8 cellular contexts compared by ENCODE assay signal in genomic region chr20:382291-383115, GRCh38. TPM values are rescaled to one million over a fixed set of nuclear protein-coding genes. Genes with fewer than 3 reads are reported as not detected.
DNase-seq lines count a peak whose midpoint lies in the region; ATAC-seq and TF ChIP-seq lines count a peak whose summit lies in the region.

No MANE protein-coding gene starts in this region.

- H3K27me3 Mint-ChIP-seq in immature natural killer cell (ENCODE audit: low read depth in 3 of 3), result peaks cover 2 to 6% (median 4%) of the 10 kb centered on the region in 3 donors

- H3K4me1 Mint-ChIP-seq in immature natural killer cell, result peaks cover 4 to 11% of the 10 kb centered on the region in 2 donors

- DNase-seq in BE2C, result no peak
- no peak for DNase-seq in HFF-Myc (ENCODE audit: extremely low read depth, low read depth)
- no peak for DNase-seq in activated naive CD4-positive, alpha-beta T cell treated with anti-CD3 and anti-CD28 coated beads, Interleukin-2, amount 50 U/mL, for 72 hours (ENCODE audit: low spot score in 2 of 2)
- no peak for DNase-seq in immature natural killer cell
- no peak for DNase-seq in upper lobe of right lung
- DNase-seq in head of caudate nucleus, result no peak
- DNase-seq in activated gamma-delta T cell (lab: John Stamatoyannopoulos, UW), result no peak
- DNase-seq in activated CD4-positive, alpha-beta T cell treated with anti-CD3 and anti-CD28 coated beads, Interleukin-2, amount 50 U/mL, for 1 hour, result no peak

- H3K27ac Mint-ChIP-seq in activated naive CD4-positive, alpha-beta T cell treated with anti-CD3 and anti-CD28 coated beads, Interleukin-2, amount 50 U/mL, for 72 hours, result peak overlapping the region; percentile 72 to 92
- H3K27ac Mint-ChIP-seq in immature natural killer cell, result peak overlapping the region in 5 of 6 donors; percentile 49 to 84 (median 80)

- no peaks in the 10 kb centered on the region for H3K9me3 ChIP-seq in BE2C
- no peaks in the 10 kb centered on the region for H3K9me3 ChIP-seq in upper lobe of right lung

- H3K27ac ChIP-seq in upper lobe of right lung, result no peak overlapping the region

- H3K36me3 Mint-ChIP-seq in activated naive CD4-positive, alpha-beta T cell treated with anti-CD3 and anti-CD28 coated beads, Interleukin-2, amount 50 U/mL, for 72 hours, result peaks cover 4 to 15% of the 10 kb centered on the region in 2 donors
- peaks cover 0 to 4% (median 1%) of the 10 kb centered on the region in 3 donors for H3K36me3 Mint-ChIP-seq in immature natural killer cell

- H3K4me1 ChIP-seq in BE2C (no peaks in the 10 kb centered on the region), upper lobe of right lung (no peaks in the 10 kb centered on the region)

- peak overlapping the region; percentile 64 for H3K4me3 ChIP-seq in BE2C (ENCODE audit: low read depth, low read length)
- peak overlapping the region; percentile 67 for H3K4me3 ChIP-seq in HFF-Myc (replicated peaks; ENCODE audit: low read depth, low read length)
- H3K4me3 ChIP-seq in upper lobe of right lung, result peak overlapping the region; percentile 82

- H3K27me3 ChIP-seq in BE2C (no peaks in the 10 kb centered on the region), upper lobe of right lung (no peaks in the 10 kb centered on the region)

- no peaks in the 10 kb centered on the region for H3K36me3 ChIP-seq in BE2C
- H3K36me3 ChIP-seq in upper lobe of right lung, result peaks cover 2% of the 10 kb centered on the region

- TF ChIP-seq CTCF in BE2C (IDR thresholded peaks at IDR 0.05; ENCODE audit: low read depth, low read length) (no peak), HFF-Myc (IDR thresholded peaks at IDR 0.05; ENCODE audit: low read depth, low read length, missing control alignments) (no peak), upper lobe of right lung (IDR thresholded peaks at IDR 0.05) (no peak)

- intact Hi-C loops in upper lobe of right lung (cut with DNase I), result no loop called here
- intact Hi-C loops in head of caudate nucleus (cut with DNase I), result no loop called here

- no peaks in the 10 kb centered on the region for H3K9me3 Mint-ChIP-seq in activated naive CD4-positive, alpha-beta T cell treated with anti-CD3 and anti-CD28 coated beads, Interleukin-2, amount 50 U/mL, for 72 hours
- no peaks in the 10 kb centered on the region for H3K9me3 Mint-ChIP-seq in immature natural killer cell

- peak overlapping the region; percentile 73 to 88 (median 83) for H3K4me3 Mint-ChIP-seq in immature natural killer cell

- ATAC-seq in activated naive CD4-positive, alpha-beta T cell treated with anti-CD3 and anti-CD28 coated beads, Interleukin-2, amount 50 U/mL, for 72 hours, result peak; percentile 19 to 23
- ATAC-seq in upper lobe of right lung, result peak; percentile 3

RNA-seq across cellular contexts. Expression of gene TRIB3, which starts 1.9 kb away (rescaled TPM):
- 157 TPM for polyA plus RNA-seq in BE2C (2012; ENCODE audit: insufficient read depth, insufficient read length, low read depth)
- total RNA-seq in activated naive CD4-positive, alpha-beta T cell treated with anti-CD3 and anti-CD28 coated beads, Interleukin-2, amount 50 U/mL, for 72 hours, result 10 to 100 TPM; 31.3 to 39.4 TPM
- polyA plus RNA-seq in immature natural killer cell, result 10 to 100 TPM; 17.0 to 27.6 (median 25.0) TPM
- total RNA-seq in upper lobe of right lung, result 16.8 TPM

RNA-seq across cellular contexts. Expression of gene RBCK1, which starts 25.6 kb away (rescaled TPM):
- 91.3 TPM for polyA plus RNA-seq in BE2C (2012; ENCODE audit: insufficient read depth, insufficient read length, low read depth)
- 100 to 1,000 TPM; 113 to 150 TPM for total RNA-seq in activated naive CD4-positive, alpha-beta T cell treated with anti-CD3 and anti-CD28 coated beads, Interleukin-2, amount 50 U/mL, for 72 hours
- polyA plus RNA-seq in immature natural killer cell, result 100 to 1,000 TPM; 110 to 131 (median 126) TPM
- 101 TPM for total RNA-seq in upper lobe of right lung

RNA-seq across cellular contexts. Expression of gene NRSN2, which starts 35.6 kb away (rescaled TPM):
- 55.0 TPM for polyA plus RNA-seq in BE2C (2012; ENCODE audit: insufficient read depth, insufficient read length, low read depth)
- 1 to 10 TPM; 4.2 to 8.5 TPM for total RNA-seq in activated naive CD4-positive, alpha-beta T cell treated with anti-CD3 and anti-CD28 coated beads, Interleukin-2, amount 50 U/mL, for 72 hours
- polyA plus RNA-seq in immature natural killer cell, result 1 to 10 TPM; 6.7 to 8.9 (median 7.1) TPM
- total RNA-seq in upper lobe of right lung, result 19.9 TPM

RNA-seq across cellular contexts. Expression of gene SOX12, which starts 57.2 kb away (rescaled TPM):
- 27.4 TPM for polyA plus RNA-seq in BE2C (2012; ENCODE audit: insufficient read depth, insufficient read length, low read depth)
- 10 to 100 TPM in 1 of 2 donors, 1 to 10 TPM in 1; 4.9 to 11.8 TPM for total RNA-seq in activated naive CD4-positive, alpha-beta T cell treated with anti-CD3 and anti-CD28 coated beads, Interleukin-2, amount 50 U/mL, for 72 hours
- under 1 TPM; 0.08 to 0.27 (median 0.21) TPM for polyA plus RNA-seq in immature natural killer cell
- 8.4 TPM for total RNA-seq in upper lobe of right lung
